In the genomic region with DNA sequence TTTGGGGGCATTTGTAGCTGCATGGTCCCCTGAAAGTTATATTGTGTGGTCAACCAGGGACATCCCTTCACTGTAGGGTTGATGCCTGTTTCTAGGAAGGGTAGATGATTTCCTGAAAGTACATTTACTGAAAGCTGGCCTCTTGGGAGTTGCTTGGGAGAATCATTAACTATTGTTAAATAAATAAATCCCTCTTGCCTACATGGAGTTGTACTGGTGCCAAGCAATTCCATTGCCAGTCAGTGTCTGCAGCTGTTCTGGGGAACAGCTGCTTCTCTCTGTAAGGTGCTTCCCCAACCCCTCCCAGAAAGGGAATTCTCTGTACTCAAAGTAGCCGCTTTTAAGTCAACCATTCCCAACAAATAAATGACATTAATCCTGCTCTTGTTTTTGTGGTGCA, we compare ENCODE assay signal across 12 cellular contexts. TPM values are rescaled to one million over a fixed set of nuclear protein-coding genes. Genes with fewer than 3 reads are reported as not detected.
DNase-seq lines count a peak whose midpoint lies in the region; ATAC-seq, FAIRE-seq and TF ChIP-seq lines count a peak whose summit lies in the region.
"Had no signal": no experiment of that assay in that cellular context is flagged by ENCODE, and none has a peak within 500 bp of the region (broad histone marks: within the 10 kb centered on the region; RNA-seq: fewer than 3 reads in every experiment).

No MANE protein-coding gene starts in this region.

- intact Hi-C loops in IMR-90 (cut with micrococcal nuclease) (loop anchor here (2.0 to 10.0 kb wide), 3 partner anchors 14 to 516 kb away; a partner anchor contains a TSS), left colon (cut with DNase I, micrococcal nuclease) (no loop called here)

- WGBS in IMR-90 (ENCODE audit: extremely low coverage in 2 of 2, insufficient read length in 1 of 2), 2 experiments: no CpG with 5 or more reads among the region's 1 CpG

- peak overlapping the region; percentile 46 for H2AFZ ChIP-seq in IMR-90 (replicated peaks; ENCODE audit: low read length, poor library complexity)

- peak overlapping the region; percentile 26; the same call in 1 of the 2 replicates for H3K4ac ChIP-seq in IMR-90 (ENCODE audit: low read depth, low read length)

- peaks cover 0 to 2% of the 10 kb centered on the region in 2 experiments; a peak in 2 of 4 replicates for H3K79me1 ChIP-seq in IMR-90 (ENCODE audit: low read depth in 1 of 2, low read length in 2 of 2)

- H4K5ac ChIP-seq in IMR-90 (ENCODE audit: low read depth, low read length): no peak overlapping the region

- H2AK9ac ChIP-seq in IMR-90 (replicated peaks; ENCODE audit: low read depth, low read length, poor library complexity): peak overlapping the region; percentile 77

- H2BK15ac ChIP-seq in IMR-90 (ENCODE audit: low read depth, low read length): no peak overlapping the region

- H3K9me3 ChIP-seq in IMR-90 (ENCODE audit: control insufficient read depth, insufficient read depth, low read length) (no peaks in the 10 kb centered on the region), SJCRH30 (replicated peaks) (no peaks in the 10 kb centered on the region)
- H3K9me3 ChIP-seq: thyroid gland had no signal

- in situ Hi-C loops in ACHN (cut with HindIII; ENCODE audit: low pct_ligation_motif_present, low pct_unique_long_range_greater_than_20kb, low sequenced_read_pairs) (no loop called here), IMR-90 (cut with MboI; ENCODE audit: low sequenced_read_pairs) (no loop called here)

- peak overlapping the region; percentile 28 for H3K18ac ChIP-seq in IMR-90 (ENCODE audit: low read depth, low read length)

- H3K9ac ChIP-seq in IMR-90 (ENCODE audit: low read depth, low read length): no peak overlapping the region

- peaks cover 21% of the 10 kb centered on the region for H3K4me1 ChIP-seq in IMR-90 (ENCODE audit: control insufficient read depth, insufficient read depth, low read length)
- H3K4me1 ChIP-seq in SJCRH30: peaks cover 45% of the 10 kb centered on the region

- no peaks in the 10 kb centered on the region for H4K20me1 ChIP-seq in IMR-90 (ENCODE audit: insufficient read depth, low read length)

- no peak overlapping the region; the same call in 1 of the 2 replicates for H2BK120ac ChIP-seq in IMR-90 (ENCODE audit: low read depth, low read length)

- H3K4me3 ChIP-seq in IMR-90 (ENCODE audit: insufficient read depth, low read depth, low read length) (no peak overlapping the region), SJCRH30 (no peak overlapping the region)
- H3K4me3 ChIP-seq: thyroid gland had no signal

- peak overlapping the region in 1 of 2 experiments; percentile 47; a peak in 1 of 4 replicates for H4K8ac ChIP-seq in IMR-90 (ENCODE audit: low read depth in 2 of 2, low read length in 2 of 2)

- no peak overlapping the region for H4K91ac ChIP-seq in IMR-90 (ENCODE audit: insufficient read depth, low read depth, low read length)

- BruUV-seq in IMR-90 (replicated peaks; lab: Mats Ljungman, UMichigan): no TSS peak

- H3K14ac ChIP-seq in IMR-90 (replicated peaks; ENCODE audit: low read depth, low read length): no peak overlapping the region

- DNase-seq in ACHN (peak; percentile 85), IMR-90 (peak; percentile 90), SJCRH30 (peak; percentile 85 to 93), left colon (peak; percentile 62 to 79), GM12891 (ENCODE audit: insufficient read length, low spot score) (no peak), ureter (ENCODE audit: low spot score) (no peak), GM10248 (ENCODE audit: extremely low spot score) (no peak)
- DNase-seq: hypothalamus; NK-92 treated with Interleukin-12 subunit alpha and Interleukin-12 subunit beta, amount 100 ng/mL, for 24 hours had no signal

- dilution Hi-C loops in IMR-90 (cut with HindIII; ENCODE audit: low sequenced_read_pairs, unreplicated experiment): no loop called here

- peak overlapping the region; percentile 56; the same call in 1 of the 2 replicates for H3K23ac ChIP-seq in IMR-90 (ENCODE audit: low read depth, low read length)

- no peak overlapping the region for H2BK5ac ChIP-seq in IMR-90 (ENCODE audit: low read depth, low read length, poor library complexity, severe bottlenecking)

- CTCF ChIA-PET in IMR-90 (lab: Yijun Ruan, JAX): interaction anchor here (0.6 kb wide), 1 partner anchor 334 kb away, joined by 3 read pairs; no protein-coding TSS in a partner anchor
- CTCF ChIA-PET in GM10248 (lab: Yijun Ruan, JAX): no interaction called here

- no peaks in the 10 kb centered on the region for H3K36me3 ChIP-seq in IMR-90 (ENCODE audit: control insufficient read depth, insufficient read depth, low read length)
- H3K36me3 ChIP-seq in SJCRH30: no peaks in the 10 kb centered on the region
- H3K36me3 ChIP-seq: thyroid gland had no signal

- TF ChIP-seq POLR2A in IMR-90 (IDR thresholded peaks at IDR 0.05; ENCODE audit: low read depth, low read length): no peak
- TF ChIP-seq POLR2A in GM12891 (IDR thresholded peaks at IDR 0.05; ENCODE audit: low read depth, low read length): no peak

- peak overlapping the region; percentile 40; the same call in 1 of the 2 replicates for H2AK5ac ChIP-seq in IMR-90 (ENCODE audit: low read depth, low read length)

- no peak for TF ChIP-seq CTCF in IMR-90 (conservative IDR thresholded peaks at IDR 0.05; ENCODE audit: low read depth, low read length)
- no peak for TF ChIP-seq CTCF in GM10248 (IDR thresholded peaks at IDR 0.05; ENCODE audit: control extremely low read depth, extremely low read depth, low read depth, missing control alignments)

- no peak for FAIRE-seq in GM12891 (lab: Jason Lieb, UNC)

- POLR2A ChIA-PET in IMR-90 (lab: Charles Lee; ENCODE audit: unreplicated experiment): no interaction called here
- POLR2A ChIA-PET in GM10248 (lab: Yijun Ruan, JAX): no interaction called here

- no peak overlapping the region for H2BK20ac ChIP-seq in IMR-90 (ENCODE audit: low read depth, low read length)

- no peak overlapping the region for H3K56ac ChIP-seq in IMR-90 (ENCODE audit: extremely low read depth, insufficient read depth, low read length)

- peak overlapping the region; percentile 6 for H3K4me2 ChIP-seq in IMR-90 (ENCODE audit: low read depth, low read length)

- ATAC-seq in IMR-90 (ENCODE audit: low read depth) (no peak), left colon (peak; percentile 58), GM18498 (IDR thresholded peaks at IDR 0.05; ENCODE audit: unreplicated experiment) (no peak)
- ATAC-seq: activated CD4-positive, CD25-positive, alpha-beta regulatory T cell treated with anti-CD3 and anti-CD28 coated beads, Interleukin-2, amount 50 U/mL, for 24 hours had no signal

- H3K9me1 ChIP-seq in IMR-90 (ENCODE audit: insufficient read depth, low read length): peaks cover 11% of the 10 kb centered on the region

- H3K27me3 ChIP-seq in IMR-90 (ENCODE audit: control insufficient read depth, insufficient read depth, low read length): no peaks in the 10 kb centered on the region
- H3K27me3 ChIP-seq in SJCRH30: no peaks in the 10 kb centered on the region
- H3K27me3 ChIP-seq: thyroid gland had no signal

- TF ChIP-seq RAD21 in IMR-90 (IDR thresholded peaks at IDR 0.05; ENCODE audit: low read length): no peak

- no peak overlapping the region for H3K27ac ChIP-seq in IMR-90 (ENCODE audit: insufficient read depth, low read length)
- peak overlapping the region; percentile 42 for H3K27ac ChIP-seq in SJCRH30
- H3K27ac ChIP-seq: thyroid gland had no signal

TF ChIP-seq in IMR-90, 13 proteins besides CTCF, POLR2A, EP300 and RAD21:
- TF ChIP-seq NFE2L2 (IDR thresholded peaks at IDR 0.05; ENCODE audit: low read depth, low read length) (no peak), RCOR1 (IDR thresholded peaks at IDR 0.05; ENCODE audit: insufficient replicate concordance, low read length) (peak; percentile 58)
- TF ChIP-seq, protein P1, sequence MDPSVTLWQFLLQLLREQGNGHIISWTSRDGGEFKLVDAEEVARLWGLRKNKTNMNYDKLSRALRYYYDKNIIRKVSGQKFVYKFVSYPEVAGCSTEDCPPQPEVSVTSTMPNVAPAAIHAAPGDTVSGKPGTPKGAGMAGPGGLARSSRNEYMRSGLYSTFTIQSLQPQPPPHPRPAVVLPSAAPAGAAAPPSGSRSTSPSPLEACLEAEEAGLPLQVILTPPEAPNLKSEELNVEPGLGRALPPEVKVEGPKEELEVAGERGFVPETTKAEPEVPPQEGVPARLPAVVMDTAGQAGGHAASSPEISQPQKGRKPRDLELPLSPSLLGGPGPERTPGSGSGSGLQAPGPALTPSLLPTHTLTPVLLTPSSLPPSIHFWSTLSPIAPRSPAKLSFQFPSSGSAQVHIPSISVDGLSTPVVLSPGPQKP (IDR thresholded peaks at IDR 0.05; ENCODE audit: borderline replicate concordance, low read depth, low read length): no peak

TF ChIP-seq in GM12891, 5 proteins besides CTCF, POLR2A, EP300 and RAD21:
- TF ChIP-seq SPI1 (IDR thresholded peaks at IDR 0.05; ENCODE audit: low read depth, low read length) (no peak), PAX5 (IDR thresholded peaks at IDR 0.05; ENCODE audit: insufficient read depth, low read length, severe bottlenecking) (no peak), TAF1 (IDR thresholded peaks at IDR 0.05; ENCODE audit: low read depth, low read length) (no peak), POU2F2 (IDR thresholded peaks at IDR 0.05; ENCODE audit: low read depth, low read length) (no peak)

RNA-seq across cellular contexts. Expression of a gene that starts 51.1 kb away (rescaled TPM):
- not detected in 2 replicates for total RNA-seq in IMR-90 (2012; rRNA removed)
- not detected in 2 replicates for polyA plus RNA-seq in IMR-90 (2012; rRNA removed)
- polyA plus RNA-seq in IMR-90 (2012; cell fraction: cytosol; rRNA removed): not detected in 2 replicates
- not detected in 2 replicates for polyA plus RNA-seq in IMR-90 (2012; cell fraction: nucleus; rRNA removed; ENCODE audit: low replicate concordance)
- total RNA-seq in SJCRH30 (2014; rRNA removed; shearing (Covaris generic)): not detected in 2 replicates
- not detected for total RNA-seq in left colon
- not detected for polyA plus RNA-seq in GM12891 (2012; ENCODE audit: low read depth, missing spikeins)
- not detected for total RNA-seq in ureter
- total RNA-seq: thyroid gland had no signal

Comparison
In these comparisons a context has a peak if more than half of its experiments do, and no peak if none do; other contexts are left out.
1. DNase-seq: peak in ACHN (single experiment), IMR-90 (single experiment), SJCRH30 (2 of 2) and left colon (2 of 2); none in GM12891 (single experiment), ureter (single experiment) and GM10248 (single experiment).